Comparison of ENCODE assay signal across 16 cellular contexts in the genomic region with DNA sequence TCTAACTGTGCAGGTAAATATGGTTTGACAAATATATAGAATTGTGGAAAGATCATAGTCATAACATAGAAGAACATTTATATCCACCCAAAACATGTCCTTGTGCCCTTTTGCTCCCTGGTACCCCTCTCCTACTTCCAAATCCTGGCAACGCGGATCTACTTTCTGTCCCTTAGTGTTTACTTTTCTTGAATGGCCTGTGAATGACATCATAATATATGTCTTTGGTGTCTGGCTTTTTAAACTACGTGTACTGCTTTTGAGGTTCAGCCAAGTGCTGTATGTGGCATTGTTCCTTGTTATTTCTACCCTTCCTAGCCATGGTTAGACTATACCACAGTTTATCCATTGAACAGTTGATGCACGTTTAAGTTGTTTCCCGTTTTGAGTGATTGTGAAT.
"Had no signal": no experiment of that assay in that cellular context is flagged by ENCODE, and none has a peak within 500 bp of the region (broad histone marks: within the 10 kb centered on the region; RNA-seq: fewer than 3 reads in every experiment).

No MANE protein-coding gene starts in this region.

- H3K9me3 ChIP-seq: ascending aorta, breast epithelium, gastrocnemius medialis, heart left ventricle, neutrophil had no signal

- DNase-seq: activated CD4-positive, alpha-beta T cell treated with anti-CD3 and anti-CD28 coated beads for 48 hours; activated CD8-positive, alpha-beta memory T cell treated with anti-CD3 and anti-CD28 coated beads, Interleukin-2, amount 50 U/mL, for 4 hours; activated CD8-positive, alpha-beta T cell treated with anti-CD3 and anti-CD28 coated beads, Interleukin-2, amount 10 ng/mL, durations not matched to agents 7 days and 5 days; activated naive CD4-positive, alpha-beta T cell; cerebellar nuclear complex; gastrocnemius medialis; heart left ventricle; left cardiac atrium; naive thymus-derived CD4-positive, alpha-beta T cell; T-helper 17 cell had no signal

- H3K27me3 Mint-ChIP-seq: dendritic cell treated with granulocyte-macrophage colony-stimulating factor and Interleukin-4, amounts not matched to agents 40 ng/mL and 50 ng/mL, for 4 days; naive thymus-derived CD4-positive, alpha-beta T cell; stimulated activated memory B cell treated with anti-CD40 and anti-IgM and Interleukin-4, amounts not matched to agents 10 μg/mL and 1 μg/mL and 100 μg/mL, for 72 hours; T-helper 17 cell had no signal

- H3K27ac ChIP-seq: ascending aorta, breast epithelium, gastrocnemius medialis, heart left ventricle, neutrophil, parathyroid adenoma had no signal

- H3K9me3 Mint-ChIP-seq: dendritic cell treated with granulocyte-macrophage colony-stimulating factor and Interleukin-4, amounts not matched to agents 40 ng/mL and 50 ng/mL, for 4 days; naive thymus-derived CD4-positive, alpha-beta T cell; stimulated activated memory B cell treated with anti-CD40 and anti-IgM and Interleukin-4, amounts not matched to agents 10 μg/mL and 1 μg/mL and 100 μg/mL, for 72 hours had no signal

- H3K79me2 ChIP-seq: parathyroid adenoma had no signal

- ATAC-seq: activated CD8-positive, alpha-beta T cell treated with anti-CD3 and anti-CD28 coated beads, Interleukin-2, amount 10 ng/mL, durations not matched to agents 7 days and 5 days; gastrocnemius medialis; heart left ventricle; left cardiac atrium; naive thymus-derived CD4-positive, alpha-beta T cell; stimulated activated memory B cell treated with anti-CD40 and anti-IgM and Interleukin-4, amounts not matched to agents 10 μg/mL and 1 μg/mL and 100 μg/mL, for 72 hours; T-helper 17 cell had no signal

- H3K4me3 Mint-ChIP-seq: activated CD8-positive, alpha-beta T cell treated with anti-CD3 and anti-CD28 coated beads, Interleukin-2, amount 10 ng/mL, durations not matched to agents 7 days and 5 days; dendritic cell treated with granulocyte-macrophage colony-stimulating factor and Interleukin-4, amounts not matched to agents 40 ng/mL and 50 ng/mL, for 4 days; naive thymus-derived CD4-positive, alpha-beta T cell; stimulated activated memory B cell treated with anti-CD40 and anti-IgM and Interleukin-4, amounts not matched to agents 10 μg/mL and 1 μg/mL and 100 μg/mL, for 72 hours; T-helper 17 cell had no signal

- H3K36me3 ChIP-seq: breast epithelium had no signal

- H3K9ac ChIP-seq: parathyroid adenoma had no signal

- H3K27ac Mint-ChIP-seq: activated CD8-positive, alpha-beta T cell treated with anti-CD3 and anti-CD28 coated beads, Interleukin-2, amount 10 ng/mL, durations not matched to agents 7 days and 5 days; dendritic cell treated with granulocyte-macrophage colony-stimulating factor and Interleukin-4, amounts not matched to agents 40 ng/mL and 50 ng/mL, for 4 days; naive thymus-derived CD4-positive, alpha-beta T cell; stimulated activated memory B cell treated with anti-CD40 and anti-IgM and Interleukin-4, amounts not matched to agents 10 μg/mL and 1 μg/mL and 100 μg/mL, for 72 hours; T-helper 17 cell had no signal

- H3K27me3 ChIP-seq: ascending aorta, breast epithelium, gastrocnemius medialis, heart left ventricle, neutrophil had no signal

- H2AFZ ChIP-seq: parathyroid adenoma had no signal

- H3K4me1 ChIP-seq: ascending aorta, breast epithelium, gastrocnemius medialis, parathyroid adenoma had no signal

- H3K4me3 ChIP-seq: ascending aorta, breast epithelium, gastrocnemius medialis, heart left ventricle had no signal
